In genomic region chr18:57909620-57910019, GRCh38 we compare ENCODE assay signal across 20 cellular contexts.
DNase-seq lines count a peak whose midpoint lies in the region; ATAC-seq and TF ChIP-seq lines count a peak whose summit lies in the region.
"Had no signal": no experiment of that assay in that cellular context is flagged by ENCODE, and none has a peak within 500 bp of the region (broad histone marks: within the 10 kb centered on the region; RNA-seq: fewer than 3 reads in every experiment).

No MANE protein-coding gene starts in this region.

- H3K9ac ChIP-seq in smooth muscle cell (ENCODE audit: low read depth) = no peak overlapping the region

- no peaks in the 10 kb centered on the region for H3K9me3 ChIP-seq in heart left ventricle
- no peaks in the 10 kb centered on the region for H3K9me3 ChIP-seq in smooth muscle cell (replicated peaks; ENCODE audit: low read depth)
- H3K9me3 ChIP-seq: colonic mucosa, esophagus muscularis mucosa, HAP-1, SJSA1, transverse colon had no signal

- H3K4me3 ChIP-seq in heart left ventricle (no peak overlapping the region), fibroblast of mammary gland (ENCODE audit: control insufficient read depth, low read depth, low read length) (no peak overlapping the region), smooth muscle cell (no peak overlapping the region)
- H3K4me3 ChIP-seq: colonic mucosa, esophagus muscularis mucosa, HAP-1, SJSA1, transverse colon had no signal

- no peaks in the 10 kb centered on the region for H3F3A ChIP-seq in smooth muscle cell (ENCODE audit: low read depth)

- POLR2A ChIA-PET in RWPE1 (lab: Yijun Ruan, JAX; ENCODE audit: low non-redundant PET) = no interaction called here

- DNase-seq in heart left ventricle (no peak), Right ventricle myocardium superior (no peak), RWPE1 (ENCODE audit: low spot score) (peak; percentile 42), fibroblast of mammary gland (ENCODE audit: low read depth) (peak; percentile 47), smooth muscle cell (lab: John Stamatoyannopoulos, UW; ENCODE audit: unreplicated experiment) (no peak), GOT3 (lab: John Stamatoyannopoulos, UW) (no peak), SK-N-DZ (ENCODE audit: low spot score) (no peak), NCI-H82 (lab: John Stamatoyannopoulos, UW) (no peak)
- DNase-seq: 8988T; amniotic stem cell; colonic mucosa; mesenchymal stem cell; NCI-H1436 treated with DMSO at 0.1 percent for 48 hours; NCI-H345; stimulated activated naive CD4-positive, alpha-beta T cell treated with Interleukin-2 at 50 U/mL for 16 hours; transverse colon had no signal

- peak overlapping the region; percentile 9 for H3K4me2 ChIP-seq in smooth muscle cell

- no peaks in the 10 kb centered on the region for H3K4me1 ChIP-seq in heart left ventricle
- peaks cover 3% of the 10 kb centered on the region for H3K4me1 ChIP-seq in smooth muscle cell (ENCODE audit: low read depth)
- H3K4me1 ChIP-seq: colonic mucosa, esophagus muscularis mucosa, HAP-1, SJSA1, transverse colon had no signal

- intact Hi-C loops in heart left ventricle (cut with DNase I) (no loop called here), Right ventricle myocardium superior (cut with DNase I) (no loop called here)

- ATAC-seq in heart left ventricle = peak in 3 of 4 donors; percentile 36 to 69 (median 39)
- no peak for ATAC-seq in Right ventricle myocardium superior (ENCODE audit: poor library complexity)

- H3K27ac ChIP-seq in heart left ventricle (no peak overlapping the region), RWPE1 (no peak overlapping the region), smooth muscle cell (ENCODE audit: low read depth) (no peak overlapping the region)
- H3K27ac ChIP-seq: C4-2B, colonic mucosa, esophagus muscularis mucosa, SJSA1, transverse colon had no signal

- H4K20me1 ChIP-seq in smooth muscle cell (ENCODE audit: low read depth) = no peaks in the 10 kb centered on the region

- peak overlapping the region; percentile 70 for H2AFZ ChIP-seq in smooth muscle cell (ENCODE audit: low read depth)

- WGBS in heart left ventricle, 4 donors = 79 to 87% (median 83%) methylated on average over 7 of the region's 7 CpGs
- WGBS in smooth muscle cell (ENCODE audit: low lambda C conversion rate) = 26% methylated on average over 7 of the region's 7 CpGs

- TF ChIP-seq CTCF in heart left ventricle (IDR thresholded peaks at IDR 0.05) (no peak), RWPE1 (conservative IDR thresholded peaks at IDR 0.05; ENCODE audit: low read depth) (no peak), fibroblast of mammary gland (conservative IDR thresholded peaks at IDR 0.05; ENCODE audit: control insufficient read depth, insufficient read depth, low read depth, low read length) (no peak), smooth muscle cell (IDR thresholded peaks at IDR 0.05; ENCODE audit: borderline replicate concordance, insufficient read depth, poor library complexity, severe bottlenecking) (no peak)

- no peak for TF ChIP-seq POLR2A in heart left ventricle (IDR thresholded peaks at IDR 0.05)

- H3K79me2 ChIP-seq in smooth muscle cell (ENCODE audit: low read depth) = no peaks in the 10 kb centered on the region

- H3K36me3 ChIP-seq in heart left ventricle (no peaks in the 10 kb centered on the region), smooth muscle cell (ENCODE audit: low read depth) (no peaks in the 10 kb centered on the region)
- H3K36me3 ChIP-seq: colonic mucosa, esophagus muscularis mucosa, HAP-1, SJSA1, transverse colon had no signal

- CTCF ChIA-PET in RWPE1 (lab: Yijun Ruan, JAX) = interaction anchor here (0.7 kb wide), 1 partner anchor 9 kb away, joined by 4 read pairs; no protein-coding TSS in a partner anchor

- H3K27me3 ChIP-seq in heart left ventricle = peaks cover 0 to 2% (median 0%) of the 10 kb centered on the region in 9 donors
- no peaks in the 10 kb centered on the region for H3K27me3 ChIP-seq in smooth muscle cell (ENCODE audit: low read depth)
- H3K27me3 ChIP-seq: colonic mucosa, esophagus muscularis mucosa, SJSA1, transverse colon had no signal

Comparison
In these comparisons a context has a peak if more than half of its experiments do, and no peak if none do; other contexts are left out.
1. DNase-seq: peak in RWPE1 (single experiment) and fibroblast of mammary gland (single experiment); none in heart left ventricle (0 of 5), Right ventricle myocardium superior (single experiment), smooth muscle cell (single experiment), GOT3 (single experiment), SK-N-DZ (single experiment) and NCI-H82 (single experiment).